ENCODE assay signal across 18 cellular contexts in genomic region chr6:38604700-38605099, GRCh38. TPM values are rescaled to one million over a fixed set of nuclear protein-coding genes. Genes with fewer than 3 reads are reported as not detected.
DNase-seq lines count a peak whose midpoint lies in the region; ATAC-seq and TF ChIP-seq lines count a peak whose summit lies in the region.
"Had no signal": no experiment of that assay in that cellular context is flagged by ENCODE, and none has a peak within 500 bp of the region (broad histone marks: within the 10 kb centered on the region; RNA-seq: fewer than 3 reads in every experiment).

No MANE protein-coding gene starts in this region.

- CTCF ChIA-PET in Panc1 (lab: Charles Lee), result no interaction called here

- H3K36me3 ChIP-seq in Panc1 (ENCODE audit: control insufficient read depth, insufficient read depth, low read length) (no peaks in the 10 kb centered on the region), body of pancreas (replicated peaks in 1 of 2; ENCODE audit: insufficient read depth in 1 of 2, low read depth in 2 of 2) (no peaks in the 10 kb centered on the region)

- H3K4me1 ChIP-seq in Panc1 (ENCODE audit: control insufficient read depth, insufficient read depth, low read length), result peaks cover 6% of the 10 kb centered on the region; the same call in 1 of the 2 replicates
- peaks cover 8% of the 10 kb centered on the region for H3K4me1 ChIP-seq in body of pancreas

- no peaks in the 10 kb centered on the region for H3K27me3 ChIP-seq in Panc1 (ENCODE audit: control insufficient read depth, insufficient read depth, low read length)
- no peaks in the 10 kb centered on the region for H3K27me3 ChIP-seq in body of pancreas

- TF ChIP-seq CTCF in Panc1 (IDR thresholded peaks at IDR 0.05) (no peak), body of pancreas (IDR thresholded peaks at IDR 0.05) (no peak)

- POLR2A ChIA-PET in Panc1 (lab: Charles Lee), result interaction anchor here (0.6 kb wide), 1 partner anchor 35 kb away, joined by 8 read pairs; no protein-coding TSS in a partner anchor

- intact Hi-C loops in Panc1 (cut with micrococcal nuclease; ENCODE audit: unreplicated experiment) (no loop called here), body of pancreas (cut with DNase I) (no loop called here)

- ATAC-seq in Panc1, result 0 out of 2 replicates have a peak, but pooled peaks have one; percentile 53
- ATAC-seq in HG03108 (IDR thresholded peaks at IDR 0.05; ENCODE audit: unreplicated experiment), result no peak
- no peak for ATAC-seq in body of pancreas
- ATAC-seq: naive thymus-derived CD8-positive, alpha-beta T cell; stimulated activated naive CD8-positive, alpha-beta T cell treated with anti-CD3 and anti-CD28 coated beads, Interleukin-15, amount 100 ng/mL, for 72 hours had no signal

- peak; percentile 6 for DNase-seq in A172 (ENCODE audit: low spot score)
- peak; percentile 42 for DNase-seq in EL
- DNase-seq in Panc1 (ENCODE audit: low read depth, low spot score), result no peak
- DNase-seq in kidney glomerular epithelial cell (lab: John Stamatoyannopoulos, UW), result peak; percentile 20
- no peak for DNase-seq in NCI-H1417 treated with DMSO at 0.1 percent for 48 hours (lab: John Stamatoyannopoulos, UW)
- no peak for DNase-seq in body of pancreas
- DNase-seq in NOMO-1 treated with dmso at 0.1 percent for 144 hours (lab: John Stamatoyannopoulos, UW; ENCODE audit: unreplicated experiment), result no peak
- DNase-seq: activated CD4-positive, alpha-beta memory T cell treated with anti-CD3 and anti-CD28 coated beads, Interleukin-2, amount 10 ng/mL, durations not matched to agents 7 days and 5 days; activated naive CD8-positive, alpha-beta T cell treated with anti-CD3 and anti-CD28 coated beads, Interleukin-2, amount 10 ng/mL, durations not matched to agents 7 days and 5 days; activated T-cell treated with anti-CD3 and anti-CD28 coated beads, Interleukin-2, amount 50 U/mL, for 48 hours; CD4-positive, alpha-beta memory T cell; GF-D8; H7; naive thymus-derived CD8-positive, alpha-beta T cell; NCI-H2081 treated with DMSO at 0.1 percent for 48 hours; NCI-H82; stimulated activated naive CD8-positive, alpha-beta T cell treated with anti-CD3 and anti-CD28 coated beads, Interleukin-15, amount 100 ng/mL, for 72 hours had no signal

- no peak for TF ChIP-seq POLR2A in body of pancreas (IDR thresholded peaks at IDR 0.05)

- H3K4me3 ChIP-seq in Panc1 (ENCODE audit: low read depth in 2 of 2, low read length in 2 of 2) (no peak overlapping the region), body of pancreas (no peak overlapping the region)

- H3K27ac ChIP-seq in Panc1 (ENCODE audit: low read length) (no peak overlapping the region), body of pancreas (no peak overlapping the region)

- BruUV-seq in Panc1 (replicated peaks; lab: Mats Ljungman, UMichigan), result no TSS peak

- H3K9me3 ChIP-seq in Panc1 (ENCODE audit: control insufficient read depth, insufficient read depth, low read depth, low read length) (no peaks in the 10 kb centered on the region), body of pancreas (no peaks in the 10 kb centered on the region)

- in situ Hi-C loops in Panc1 (cut with HindIII; ENCODE audit: low pct_unique_long_range_greater_than_20kb, low sequenced_read_pairs), result no loop called here

- WGBS in body of pancreas, 2 donors, result 55 to 63% methylated on average over 2 of the region's 2 CpGs

RNA-seq across cellular contexts. Expression of gene BTBD9, which starts 35.0 kb away (rescaled TPM):
- 6.9 and 8.9 TPM in 2 replicates for total RNA-seq in A172 (2014; rRNA removed; shearing (Covaris generic))
- total RNA-seq in Panc1 (2021; ENCODE audit: unreplicated experiment) (12.8 TPM), body of pancreas (10 to 100 TPM; 11.9 to 29.3 TPM)
- polyA plus RNA-seq in Panc1 (2012; ENCODE audit: insufficient read length), result 4.3 TPM

Comparison
In these comparisons a context has a peak if more than half of its experiments do, and no peak if none do; other contexts are left out.
1. DNase-seq: peak in A172 (single experiment), EL (single experiment) and kidney glomerular epithelial cell (single experiment); none in Panc1 (single experiment), NCI-H1417 treated with DMSO at 0.1 percent for 48 hours (single experiment), body of pancreas (0 of 4) and NOMO-1 treated with dmso at 0.1 percent for 144 hours (single experiment).